ENCODE assay signal across 2 cellular contexts in the genomic region with DNA sequence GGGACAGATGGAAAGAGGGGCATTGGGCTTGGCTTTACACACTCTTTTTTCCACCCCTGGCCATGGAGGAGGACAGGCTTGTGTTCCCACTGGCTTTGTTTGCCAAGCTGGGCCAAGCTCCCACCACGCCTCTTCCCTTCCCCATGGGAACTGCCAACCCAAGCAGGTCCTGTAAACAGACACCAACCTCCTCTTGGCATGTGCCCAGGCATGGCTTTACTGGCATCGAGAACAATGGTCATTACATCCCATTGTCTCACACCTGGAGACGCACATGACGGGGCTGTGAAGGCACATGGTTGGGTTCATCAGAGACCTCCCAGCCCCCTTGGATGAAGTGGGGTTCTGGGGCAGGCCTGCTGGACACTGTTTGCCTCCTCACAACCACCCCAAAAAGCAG.
A peak's percentile ranks its signal among the peaks of the same experiment; 100 is the strongest.
TF ChIP-seq lines count a peak whose summit lies in the region.

No MANE protein-coding gene starts in this region.

TF ChIP-seq in Ishikawa, 13 proteins besides CTCF, POLR2A, EP300 and RAD21:
- TF ChIP-seq, protein P1, sequence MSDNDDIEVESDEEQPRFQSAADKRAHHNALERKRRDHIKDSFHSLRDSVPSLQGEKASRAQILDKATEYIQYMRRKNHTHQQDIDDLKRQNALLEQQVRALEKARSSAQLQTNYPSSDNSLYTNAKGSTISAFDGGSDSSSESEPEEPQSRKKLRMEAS (IDR thresholded peaks at IDR 0.05): peak; percentile 39; the same call in 1 of the 2 replicates
- no peak for TF ChIP-seq CEBPB (IDR thresholded peaks at IDR 0.05)
- no peak for TF ChIP-seq NFIC (IDR thresholded peaks at IDR 0.05)

TF ChIP-seq in HepG2, 621 proteins besides CTCF, POLR2A, EP300 and RAD21:
- TF ChIP-seq, protein P2, sequence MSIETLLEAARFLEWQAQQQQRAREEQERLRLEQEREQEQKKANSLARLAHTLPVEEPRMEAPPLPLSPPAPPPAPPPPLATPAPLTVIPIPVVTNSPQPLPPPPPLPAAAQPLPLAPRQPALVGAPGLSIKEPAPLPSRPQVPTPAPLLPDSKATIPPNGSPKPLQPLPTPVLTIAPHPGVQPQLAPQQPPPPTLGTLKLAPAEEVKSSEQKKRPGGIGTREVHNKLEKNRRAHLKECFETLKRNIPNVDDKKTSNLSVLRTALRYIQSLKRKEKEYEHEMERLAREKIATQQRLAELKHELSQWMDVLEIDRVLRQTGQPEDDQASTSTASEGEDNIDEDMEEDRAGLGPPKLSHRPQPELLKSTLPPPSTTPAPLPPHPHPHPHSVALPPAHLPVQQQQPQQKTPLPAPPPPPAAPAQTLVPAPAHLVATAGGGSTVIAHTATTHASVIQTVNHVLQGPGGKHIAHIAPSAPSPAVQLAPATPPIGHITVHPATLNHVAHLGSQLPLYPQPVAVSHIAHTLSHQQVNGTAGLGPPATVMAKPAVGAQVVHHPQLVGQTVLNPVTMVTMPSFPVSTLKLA (IDR thresholded peaks at IDR 0.05): peak; percentile 89
- TF ChIP-seq ZNF703 (CRISPR knock-in tag; IDR thresholded peaks at IDR 0.05; ENCODE audit: borderline replicate concordance): no peak
TF ChIP-seq in HepG2: peak in this region for 1.
